ENCODE assay signal across 1 cellular context in genomic region chr4:38489924-38490639, GRCh38.
TF ChIP-seq lines count a peak whose summit lies in the region.

No MANE protein-coding gene starts in this region.

TF ChIP-seq in GM23338, 12 proteins besides CTCF, POLR2A, EP300 and RAD21 (continued from another document):
- TF ChIP-seq ZNF462 (CRISPR knock-in tag; IDR thresholded peaks at IDR 0.05) (no peak), ZNF331 (CRISPR knock-in tag; IDR thresholded peaks at IDR 0.05; ENCODE audit: low read depth) (no peak), POLR2AphosphoS5 (IDR thresholded peaks at IDR 0.05; ENCODE audit: low read depth) (no peak), CREB1 (CRISPR knock-in tag; IDR thresholded peaks at IDR 0.05; ENCODE audit: low read depth) (no peak), JUNB (IDR thresholded peaks at IDR 0.05; ENCODE audit: unreplicated experiment) (no peak)
